1 cellular context compared by ENCODE assay signal in the genomic region with DNA sequence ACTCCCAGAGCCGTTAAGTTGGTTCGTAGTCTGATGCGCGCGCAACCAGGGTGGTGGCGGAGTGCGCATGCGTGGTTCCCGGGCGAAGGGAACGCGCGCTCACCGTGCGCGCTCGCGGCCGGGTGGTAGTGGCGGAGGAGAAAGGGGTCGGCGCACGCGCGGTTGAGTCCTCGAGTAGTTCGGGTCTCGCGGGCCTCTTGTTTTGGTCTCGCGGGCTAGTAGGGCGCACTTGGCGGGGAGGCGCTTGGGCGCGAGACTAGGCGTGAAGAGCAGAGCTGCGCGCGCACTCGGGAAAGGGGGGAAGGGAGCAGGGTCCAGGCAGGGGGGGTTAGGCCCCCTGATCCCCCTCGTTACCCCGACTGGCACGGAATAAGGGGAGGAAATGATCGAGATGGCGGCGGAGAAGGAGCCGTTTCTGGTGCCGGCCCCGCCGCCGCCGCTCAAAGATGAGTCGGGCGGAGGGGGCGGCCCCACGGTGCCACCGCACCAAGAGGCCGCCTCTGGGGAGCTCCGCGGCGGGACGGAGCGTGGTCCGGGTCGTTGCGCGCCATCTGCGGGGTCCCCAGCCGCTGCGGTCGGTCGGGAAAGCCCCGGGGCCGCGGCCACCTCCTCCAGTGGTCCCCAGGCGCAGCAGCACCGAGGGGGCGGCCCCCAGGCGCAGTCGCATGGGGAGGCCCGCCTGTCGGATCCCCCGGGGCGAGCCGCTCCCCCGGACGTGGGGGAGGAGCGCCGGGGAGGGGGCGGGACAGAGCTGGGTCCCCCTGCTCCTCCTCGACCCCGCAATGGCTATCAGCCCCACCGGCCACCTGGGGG.
TF ChIP-seq lines count a peak whose summit lies in the region.

A gene with protein sequence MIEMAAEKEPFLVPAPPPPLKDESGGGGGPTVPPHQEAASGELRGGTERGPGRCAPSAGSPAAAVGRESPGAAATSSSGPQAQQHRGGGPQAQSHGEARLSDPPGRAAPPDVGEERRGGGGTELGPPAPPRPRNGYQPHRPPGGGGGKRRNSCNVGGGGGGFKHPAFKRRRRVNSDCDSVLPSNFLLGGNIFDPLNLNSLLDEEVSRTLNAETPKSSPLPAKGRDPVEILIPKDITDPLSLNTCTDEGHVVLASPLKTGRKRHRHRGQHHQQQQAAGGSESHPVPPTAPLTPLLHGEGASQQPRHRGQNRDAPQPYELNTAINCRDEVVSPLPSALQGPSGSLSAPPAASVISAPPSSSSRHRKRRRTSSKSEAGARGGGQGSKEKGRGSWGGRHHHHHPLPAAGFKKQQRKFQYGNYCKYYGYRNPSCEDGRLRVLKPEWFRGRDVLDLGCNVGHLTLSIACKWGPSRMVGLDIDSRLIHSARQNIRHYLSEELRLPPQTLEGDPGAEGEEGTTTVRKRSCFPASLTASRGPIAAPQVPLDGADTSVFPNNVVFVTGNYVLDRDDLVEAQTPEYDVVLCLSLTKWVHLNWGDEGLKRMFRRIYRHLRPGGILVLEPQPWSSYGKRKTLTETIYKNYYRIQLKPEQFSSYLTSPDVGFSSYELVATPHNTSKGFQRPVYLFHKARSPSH (plus strand): TSS at position 195 of the 813 bp plus-strand sequence. CDS start 188 bp downstream, at position 383.

TF ChIP-seq in K562, 482 proteins besides CTCF, POLR2A, EP300 and RAD21 (continued from another document and continues in another):
- TF ChIP-seq, protein P1, sequence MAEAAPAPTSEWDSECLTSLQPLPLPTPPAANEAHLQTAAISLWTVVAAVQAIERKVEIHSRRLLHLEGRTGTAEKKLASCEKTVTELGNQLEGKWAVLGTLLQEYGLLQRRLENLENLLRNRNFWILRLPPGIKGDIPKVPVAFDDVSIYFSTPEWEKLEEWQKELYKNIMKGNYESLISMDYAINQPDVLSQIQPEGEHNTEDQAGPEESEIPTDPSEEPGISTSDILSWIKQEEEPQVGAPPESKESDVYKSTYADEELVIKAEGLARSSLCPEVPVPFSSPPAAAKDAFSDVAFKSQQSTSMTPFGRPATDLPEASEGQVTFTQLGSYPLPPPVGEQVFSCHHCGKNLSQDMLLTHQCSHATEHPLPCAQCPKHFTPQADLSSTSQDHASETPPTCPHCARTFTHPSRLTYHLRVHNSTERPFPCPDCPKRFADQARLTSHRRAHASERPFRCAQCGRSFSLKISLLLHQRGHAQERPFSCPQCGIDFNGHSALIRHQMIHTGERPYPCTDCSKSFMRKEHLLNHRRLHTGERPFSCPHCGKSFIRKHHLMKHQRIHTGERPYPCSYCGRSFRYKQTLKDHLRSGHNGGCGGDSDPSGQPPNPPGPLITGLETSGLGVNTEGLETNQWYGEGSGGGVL (CRISPR knock-in tag; IDR thresholded peaks at IDR 0.05), result no peak
- no peak for TF ChIP-seq CREBBP (IDR thresholded peaks at IDR 0.05; ENCODE audit: low read depth, low read length)
- TF ChIP-seq ZNF778 (CRISPR knock-in tag; IDR thresholded peaks at IDR 0.05), result no peak
- no peak for TF ChIP-seq ZNF197 (CRISPR knock-in tag; IDR thresholded peaks at IDR 0.05; ENCODE audit: low read depth)
- peak; percentile 23 to 70; a peak in 2 of 4 replicates for TF ChIP-seq NONO (IDR thresholded peaks at IDR 0.05; ENCODE audit: low read depth in 2 of 2, low read length in 1 of 2)
- TF ChIP-seq, protein P2, sequence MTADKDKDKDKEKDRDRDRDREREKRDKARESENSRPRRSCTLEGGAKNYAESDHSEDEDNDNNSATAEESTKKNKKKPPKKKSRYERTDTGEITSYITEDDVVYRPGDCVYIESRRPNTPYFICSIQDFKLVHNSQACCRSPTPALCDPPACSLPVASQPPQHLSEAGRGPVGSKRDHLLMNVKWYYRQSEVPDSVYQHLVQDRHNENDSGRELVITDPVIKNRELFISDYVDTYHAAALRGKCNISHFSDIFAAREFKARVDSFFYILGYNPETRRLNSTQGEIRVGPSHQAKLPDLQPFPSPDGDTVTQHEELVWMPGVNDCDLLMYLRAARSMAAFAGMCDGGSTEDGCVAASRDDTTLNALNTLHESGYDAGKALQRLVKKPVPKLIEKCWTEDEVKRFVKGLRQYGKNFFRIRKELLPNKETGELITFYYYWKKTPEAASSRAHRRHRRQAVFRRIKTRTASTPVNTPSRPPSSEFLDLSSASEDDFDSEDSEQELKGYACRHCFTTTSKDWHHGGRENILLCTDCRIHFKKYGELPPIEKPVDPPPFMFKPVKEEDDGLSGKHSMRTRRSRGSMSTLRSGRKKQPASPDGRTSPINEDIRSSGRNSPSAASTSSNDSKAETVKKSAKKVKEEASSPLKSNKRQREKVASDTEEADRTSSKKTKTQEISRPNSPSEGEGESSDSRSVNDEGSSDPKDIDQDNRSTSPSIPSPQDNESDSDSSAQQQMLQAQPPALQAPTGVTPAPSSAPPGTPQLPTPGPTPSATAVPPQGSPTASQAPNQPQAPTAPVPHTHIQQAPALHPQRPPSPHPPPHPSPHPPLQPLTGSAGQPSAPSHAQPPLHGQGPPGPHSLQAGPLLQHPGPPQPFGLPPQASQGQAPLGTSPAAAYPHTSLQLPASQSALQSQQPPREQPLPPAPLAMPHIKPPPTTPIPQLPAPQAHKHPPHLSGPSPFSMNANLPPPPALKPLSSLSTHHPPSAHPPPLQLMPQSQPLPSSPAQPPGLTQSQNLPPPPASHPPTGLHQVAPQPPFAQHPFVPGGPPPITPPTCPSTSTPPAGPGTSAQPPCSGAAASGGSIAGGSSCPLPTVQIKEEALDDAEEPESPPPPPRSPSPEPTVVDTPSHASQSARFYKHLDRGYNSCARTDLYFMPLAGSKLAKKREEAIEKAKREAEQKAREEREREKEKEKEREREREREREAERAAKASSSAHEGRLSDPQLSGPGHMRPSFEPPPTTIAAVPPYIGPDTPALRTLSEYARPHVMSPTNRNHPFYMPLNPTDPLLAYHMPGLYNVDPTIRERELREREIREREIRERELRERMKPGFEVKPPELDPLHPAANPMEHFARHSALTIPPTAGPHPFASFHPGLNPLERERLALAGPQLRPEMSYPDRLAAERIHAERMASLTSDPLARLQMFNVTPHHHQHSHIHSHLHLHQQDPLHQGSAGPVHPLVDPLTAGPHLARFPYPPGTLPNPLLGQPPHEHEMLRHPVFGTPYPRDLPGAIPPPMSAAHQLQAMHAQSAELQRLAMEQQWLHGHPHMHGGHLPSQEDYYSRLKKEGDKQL (CRISPR knock-in tag; IDR thresholded peaks at IDR 0.05; ENCODE audit: borderline replicate concordance), result no peak
- no peak for TF ChIP-seq ZNF124 (CRISPR knock-in tag; IDR thresholded peaks at IDR 0.05)
- TF ChIP-seq, protein P3, sequence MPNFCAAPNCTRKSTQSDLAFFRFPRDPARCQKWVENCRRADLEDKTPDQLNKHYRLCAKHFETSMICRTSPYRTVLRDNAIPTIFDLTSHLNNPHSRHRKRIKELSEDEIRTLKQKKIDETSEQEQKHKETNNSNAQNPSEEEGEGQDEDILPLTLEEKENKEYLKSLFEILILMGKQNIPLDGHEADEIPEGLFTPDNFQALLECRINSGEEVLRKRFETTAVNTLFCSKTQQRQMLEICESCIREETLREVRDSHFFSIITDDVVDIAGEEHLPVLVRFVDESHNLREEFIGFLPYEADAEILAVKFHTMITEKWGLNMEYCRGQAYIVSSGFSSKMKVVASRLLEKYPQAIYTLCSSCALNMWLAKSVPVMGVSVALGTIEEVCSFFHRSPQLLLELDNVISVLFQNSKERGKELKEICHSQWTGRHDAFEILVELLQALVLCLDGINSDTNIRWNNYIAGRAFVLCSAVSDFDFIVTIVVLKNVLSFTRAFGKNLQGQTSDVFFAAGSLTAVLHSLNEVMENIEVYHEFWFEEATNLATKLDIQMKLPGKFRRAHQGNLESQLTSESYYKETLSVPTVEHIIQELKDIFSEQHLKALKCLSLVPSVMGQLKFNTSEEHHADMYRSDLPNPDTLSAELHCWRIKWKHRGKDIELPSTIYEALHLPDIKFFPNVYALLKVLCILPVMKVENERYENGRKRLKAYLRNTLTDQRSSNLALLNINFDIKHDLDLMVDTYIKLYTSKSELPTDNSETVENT (CRISPR knock-in tag; IDR thresholded peaks at IDR 0.05), result peak; percentile 30; the same call in 1 of the 2 replicates
- TF ChIP-seq, protein P4, sequence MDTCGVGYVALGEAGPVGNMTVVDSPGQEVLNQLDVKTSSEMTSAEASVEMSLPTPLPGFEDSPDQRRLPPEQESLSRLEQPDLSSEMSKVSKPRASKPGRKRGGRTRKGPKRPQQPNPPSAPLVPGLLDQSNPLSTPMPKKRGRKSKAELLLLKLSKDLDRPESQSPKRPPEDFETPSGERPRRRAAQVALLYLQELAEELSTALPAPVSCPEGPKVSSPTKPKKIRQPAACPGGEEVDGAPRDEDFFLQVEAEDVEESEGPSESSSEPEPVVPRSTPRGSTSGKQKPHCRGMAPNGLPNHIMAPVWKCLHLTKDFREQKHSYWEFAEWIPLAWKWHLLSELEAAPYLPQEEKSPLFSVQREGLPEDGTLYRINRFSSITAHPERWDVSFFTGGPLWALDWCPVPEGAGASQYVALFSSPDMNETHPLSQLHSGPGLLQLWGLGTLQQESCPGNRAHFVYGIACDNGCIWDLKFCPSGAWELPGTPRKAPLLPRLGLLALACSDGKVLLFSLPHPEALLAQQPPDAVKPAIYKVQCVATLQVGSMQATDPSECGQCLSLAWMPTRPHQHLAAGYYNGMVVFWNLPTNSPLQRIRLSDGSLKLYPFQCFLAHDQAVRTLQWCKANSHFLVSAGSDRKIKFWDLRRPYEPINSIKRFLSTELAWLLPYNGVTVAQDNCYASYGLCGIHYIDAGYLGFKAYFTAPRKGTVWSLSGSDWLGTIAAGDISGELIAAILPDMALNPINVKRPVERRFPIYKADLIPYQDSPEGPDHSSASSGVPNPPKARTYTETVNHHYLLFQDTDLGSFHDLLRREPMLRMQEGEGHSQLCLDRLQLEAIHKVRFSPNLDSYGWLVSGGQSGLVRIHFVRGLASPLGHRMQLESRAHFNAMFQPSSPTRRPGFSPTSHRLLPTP (IDR thresholded peaks at IDR 0.05; ENCODE audit: borderline replicate concordance, extremely low read depth, insufficient read length), result no peak
- TF ChIP-seq MIER1 (IDR thresholded peaks at IDR 0.05; ENCODE audit: low read depth), result no peak
- no peak for TF ChIP-seq TSC22D4 (tag; IDR thresholded peaks at IDR 0.05)
- TF ChIP-seq, protein P5, sequence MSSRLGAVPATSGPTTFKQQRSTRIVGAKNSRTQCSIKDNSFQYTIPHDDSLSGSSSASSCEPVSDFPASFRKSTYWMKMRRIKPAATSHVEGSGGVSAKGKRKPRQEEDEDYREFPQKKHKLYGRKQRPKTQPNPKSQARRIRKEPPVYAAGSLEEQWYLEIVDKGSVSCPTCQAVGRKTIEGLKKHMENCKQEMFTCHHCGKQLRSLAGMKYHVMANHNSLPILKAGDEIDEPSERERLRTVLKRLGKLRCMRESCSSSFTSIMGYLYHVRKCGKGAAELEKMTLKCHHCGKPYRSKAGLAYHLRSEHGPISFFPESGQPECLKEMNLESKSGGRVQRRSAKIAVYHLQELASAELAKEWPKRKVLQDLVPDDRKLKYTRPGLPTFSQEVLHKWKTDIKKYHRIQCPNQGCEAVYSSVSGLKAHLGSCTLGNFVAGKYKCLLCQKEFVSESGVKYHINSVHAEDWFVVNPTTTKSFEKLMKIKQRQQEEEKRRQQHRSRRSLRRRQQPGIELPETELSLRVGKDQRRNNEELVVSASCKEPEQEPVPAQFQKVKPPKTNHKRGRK (tag; IDR thresholded peaks at IDR 0.05), result no peak
- no peak for TF ChIP-seq RBM15 (IDR thresholded peaks at IDR 0.05; ENCODE audit: insufficient read depth, low read length)
- peak; percentile 16 for TF ChIP-seq HNRNPH1 (optimal IDR thresholded peaks at IDR 0.05; ENCODE audit: low read depth, low read length)
- TF ChIP-seq ZNF766 (CRISPR knock-in tag; conservative IDR thresholded peaks at IDR 0.05), result no peak
- TF ChIP-seq ZNF143 (CRISPR knock-in tag; IDR thresholded peaks at IDR 0.05), result no peak
- no peak; the same call in 1 of the 2 replicates for TF ChIP-seq CREM (IDR thresholded peaks at IDR 0.05; ENCODE audit: low read depth)
- TF ChIP-seq, protein P6, sequence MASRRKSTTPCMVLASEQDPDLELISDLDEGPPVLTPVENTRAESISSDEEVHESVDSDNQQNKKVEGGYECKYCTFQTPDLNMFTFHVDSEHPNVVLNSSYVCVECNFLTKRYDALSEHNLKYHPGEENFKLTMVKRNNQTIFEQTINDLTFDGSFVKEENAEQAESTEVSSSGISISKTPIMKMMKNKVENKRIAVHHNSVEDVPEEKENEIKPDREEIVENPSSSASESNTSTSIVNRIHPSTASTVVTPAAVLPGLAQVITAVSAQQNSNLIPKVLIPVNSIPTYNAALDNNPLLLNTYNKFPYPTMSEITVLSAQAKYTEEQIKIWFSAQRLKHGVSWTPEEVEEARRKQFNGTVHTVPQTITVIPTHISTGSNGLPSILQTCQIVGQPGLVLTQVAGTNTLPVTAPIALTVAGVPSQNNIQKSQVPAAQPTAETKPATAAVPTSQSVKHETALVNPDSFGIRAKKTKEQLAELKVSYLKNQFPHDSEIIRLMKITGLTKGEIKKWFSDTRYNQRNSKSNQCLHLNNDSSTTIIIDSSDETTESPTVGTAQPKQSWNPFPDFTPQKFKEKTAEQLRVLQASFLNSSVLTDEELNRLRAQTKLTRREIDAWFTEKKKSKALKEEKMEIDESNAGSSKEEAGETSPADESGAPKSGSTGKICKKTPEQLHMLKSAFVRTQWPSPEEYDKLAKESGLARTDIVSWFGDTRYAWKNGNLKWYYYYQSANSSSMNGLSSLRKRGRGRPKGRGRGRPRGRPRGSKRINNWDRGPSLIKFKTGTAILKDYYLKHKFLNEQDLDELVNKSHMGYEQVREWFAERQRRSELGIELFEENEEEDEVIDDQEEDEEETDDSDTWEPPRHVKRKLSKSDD (conservative IDR thresholded peaks at IDR 0.05; ENCODE audit: low read length), result no peak; the same call in 1 of the 2 replicates
- TF ChIP-seq FOXM1 (IDR thresholded peaks at IDR 0.05; ENCODE audit: low read depth), result no peak
- TF ChIP-seq FOXM1 (CRISPR knock-in tag; IDR thresholded peaks at IDR 0.05; ENCODE audit: low read depth), result no peak
- 0 out of 2 replicates have a peak, but pooled peaks have one; percentile 77 for TF ChIP-seq ZNF282 (CRISPR knock-in tag; IDR thresholded peaks at IDR 0.05)
- TF ChIP-seq, protein P7, sequence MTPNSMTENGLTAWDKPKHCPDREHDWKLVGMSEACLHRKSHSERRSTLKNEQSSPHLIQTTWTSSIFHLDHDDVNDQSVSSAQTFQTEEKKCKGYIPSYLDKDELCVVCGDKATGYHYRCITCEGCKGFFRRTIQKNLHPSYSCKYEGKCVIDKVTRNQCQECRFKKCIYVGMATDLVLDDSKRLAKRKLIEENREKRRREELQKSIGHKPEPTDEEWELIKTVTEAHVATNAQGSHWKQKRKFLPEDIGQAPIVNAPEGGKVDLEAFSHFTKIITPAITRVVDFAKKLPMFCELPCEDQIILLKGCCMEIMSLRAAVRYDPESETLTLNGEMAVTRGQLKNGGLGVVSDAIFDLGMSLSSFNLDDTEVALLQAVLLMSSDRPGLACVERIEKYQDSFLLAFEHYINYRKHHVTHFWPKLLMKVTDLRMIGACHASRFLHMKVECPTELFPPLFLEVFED (CRISPR knock-in tag; conservative IDR thresholded peaks at IDR 0.05), result 0 out of 2 replicates have a peak, but pooled peaks have one; percentile 22
- TF ChIP-seq JUND (IDR thresholded peaks at IDR 0.05; ENCODE audit: borderline replicate concordance, low read depth, low read length), result 0 out of 2 replicates have a peak, but pooled peaks have one; percentile 7
- no peak for TF ChIP-seq JUND (tag; IDR thresholded peaks at IDR 0.05; ENCODE audit: borderline replicate concordance, low read depth, low read length)
- TF ChIP-seq E2F3 (CRISPR knock-in tag; IDR thresholded peaks at IDR 0.05), result 0 out of 2 replicates have a peak, but pooled peaks have one; percentile 12
